ENCODE assay signal across 20 cellular contexts in the genomic region with DNA sequence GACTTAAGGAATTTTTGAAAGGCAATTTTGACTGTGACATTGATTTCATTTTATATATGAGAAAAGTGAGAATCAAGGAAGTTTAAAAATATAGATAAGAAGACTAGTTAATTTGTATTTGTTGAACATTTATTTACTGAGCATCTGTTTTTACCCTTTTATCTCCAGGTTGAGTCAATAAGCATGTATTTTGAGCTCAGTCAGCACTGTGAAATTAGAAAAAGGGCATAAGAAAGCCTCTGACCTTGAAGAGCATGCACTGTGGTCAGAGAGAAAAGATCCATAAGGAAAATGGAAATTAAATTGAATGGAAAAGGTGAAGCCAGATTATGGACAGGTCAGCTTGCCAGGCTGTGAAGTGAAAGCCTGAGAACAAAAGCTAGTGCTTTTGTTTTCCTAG. TPM values are rescaled to one million over a fixed set of nuclear protein-coding genes. Genes with fewer than 3 reads are reported as not detected.
DNase-seq lines count a peak whose midpoint lies in the region; ATAC-seq and TF ChIP-seq lines count a peak whose summit lies in the region.
"Had no signal": no experiment of that assay in that cellular context is flagged by ENCODE, and none has a peak within 500 bp of the region (broad histone marks: within the 10 kb centered on the region; RNA-seq: fewer than 3 reads in every experiment).

No MANE protein-coding gene starts in this region.

- no peak overlapping the region for H3K4me3 ChIP-seq in breast epithelium
- no peak overlapping the region for H3K4me3 ChIP-seq in dorsolateral prefrontal cortex
- H3K4me3 ChIP-seq: Peyer's patch, SJSA1 had no signal

- no peak for TF ChIP-seq POLR2A in breast epithelium (IDR thresholded peaks at IDR 0.05)

- H3K4me1 Mint-ChIP-seq in MCF 10A (ENCODE audit: insufficient read depth, unreplicated experiment) = peaks cover 32% of the 10 kb centered on the region

- POLR2A ChIA-PET in MCF 10A (lab: Yijun Ruan, JAX) = interaction anchor here (0.8 to 1.2 kb wide), 3 partner anchors 8 to 181 kb away, joined by 3 read pairs; no protein-coding TSS in a partner anchor

- no peak overlapping the region for H3K27ac ChIP-seq in breast epithelium
- H3K27ac ChIP-seq in dorsolateral prefrontal cortex = peak overlapping the region in 43 of 59 donors; percentile 4 to 83 (median 71)
- H3K27ac ChIP-seq: Peyer's patch, SJSA1 had no signal

- no TSS peak for BruUV-seq in MCF 10A (replicated peaks; lab: Mats Ljungman, UMichigan)

- no peaks in the 10 kb centered on the region for H3K9me3 ChIP-seq in breast epithelium
- H3K9me3 ChIP-seq: BE2C, Peyer's patch, SJSA1 had no signal

- intact Hi-C loops in MCF 10A (cut with micrococcal nuclease) (no loop called here), breast epithelium (cut with DNase I; ENCODE audit: low total_unique reads) (no loop called here), dorsolateral prefrontal cortex (cut with DNase I) (no loop called here)

- no peaks in the 10 kb centered on the region for H3K4me1 ChIP-seq in breast epithelium
- H3K4me1 ChIP-seq: BE2C, Peyer's patch had no signal

- no peak for ATAC-seq in GM19324 (IDR thresholded peaks at IDR 0.05; ENCODE audit: low FRiP score, unreplicated experiment)

- CTCF ChIA-PET in MCF 10A (lab: Yijun Ruan, JAX) = interaction anchor here (0.6 to 1.1 kb wide), 2 partner anchors 222 to 419 kb away, joined by 4 read pairs; no protein-coding TSS in a partner anchor

- H3K9me3 Mint-ChIP-seq in MCF 10A (ENCODE audit: unreplicated experiment) = no peaks in the 10 kb centered on the region
- H3K9me3 Mint-ChIP-seq: CD4-positive, alpha-beta T cell; H9 had no signal

- DNase-seq in MCF 10A (ENCODE audit: unreplicated experiment) (no peak), breast epithelium (ENCODE audit: low spot score in 2 of 2) (no peak), NCI-H69 (lab: John Stamatoyannopoulos, UW) (peak; percentile 45), dorsolateral prefrontal cortex (no peak), GM19240 (ENCODE audit: insufficient read length, low spot score) (no peak), NCI-H2107 (lab: John Stamatoyannopoulos, UW) (no peak)
- DNase-seq in effector CD8-positive, alpha-beta T cell (lab: John Stamatoyannopoulos, UW) = no peak
- DNase-seq: BE2C; CD4-positive, alpha-beta T cell; DMS153; H9; NCI-H1092 treated with DMSO at 0.1 percent for 48 hours; NCI-H146; NCI-H2029 treated with DMSO at 0.1 percent for 48 hours; NCI-H2171 treated with DMSO at 0.1 percent for 48 hours; NCI-H446; NCI-H526 treated with DMSO at 0.1 percent for 48 hours; Peyer's patch had no signal

- H3K27me3 Mint-ChIP-seq in MCF 10A (ENCODE audit: insufficient read depth, unreplicated experiment) = no peaks in the 10 kb centered on the region
- H3K27me3 Mint-ChIP-seq: CD4-positive, alpha-beta T cell had no signal

- TF ChIP-seq CTCF in MCF 10A (IDR thresholded peaks at IDR 0.05; ENCODE audit: unreplicated experiment) (no peak), breast epithelium (IDR thresholded peaks at IDR 0.05) (no peak), dorsolateral prefrontal cortex (IDR thresholded peaks at IDR 0.05 in 54 of 56, conservative IDR thresholded peaks at IDR 0.05 in 2 of 56; ENCODE audit: low read depth in 1 of 56, partially characterized antibody in 56 of 56) (no peak)

- H3K36me3 ChIP-seq in breast epithelium = no peaks in the 10 kb centered on the region
- H3K36me3 ChIP-seq: BE2C, Peyer's patch had no signal

- H3K36me3 Mint-ChIP-seq in MCF 10A (ENCODE audit: insufficient read depth, unreplicated experiment) = peaks cover 34% of the 10 kb centered on the region

- no peak overlapping the region for H3K4me3 Mint-ChIP-seq in MCF 10A (ENCODE audit: unreplicated experiment)
- H3K4me3 Mint-ChIP-seq: CD4-positive, alpha-beta T cell; H9 had no signal

- H3K27me3 ChIP-seq in breast epithelium = no peaks in the 10 kb centered on the region
- H3K27me3 ChIP-seq in dorsolateral prefrontal cortex = no peaks in the 10 kb centered on the region
- H3K27me3 ChIP-seq: BE2C, Peyer's patch, SJSA1 had no signal

- H3K27ac Mint-ChIP-seq in MCF 10A (ENCODE audit: low read depth, unreplicated experiment) = peak overlapping the region; percentile 42
- H3K27ac Mint-ChIP-seq: CD4-positive, alpha-beta T cell had no signal

RNA-seq across cellular contexts. Expression of a gene that starts 44.4 kb away (rescaled TPM):
- total RNA-seq in MCF 10A (2022) (144 and 147 TPM in 2 replicates), breast epithelium (100 to 1,000 TPM in 2 of 3 donors, 10 to 100 TPM in 1; 95.7 to 211 (median 168) TPM), dorsolateral prefrontal cortex (100 to 1,000 TPM in 33 of 120 experiments, 10 to 100 TPM in 87; 53.4 to 211 (median 88.7) TPM)

Comparison
In these comparisons a context has a peak if more than half of its experiments do, and no peak if none do; other contexts are left out.
1. H3K27ac ChIP-seq: peak in dorsolateral prefrontal cortex (43 of 59); none in breast epithelium (0 of 2).